ENCODE assay signal across 1 cellular context in the genomic region with DNA sequence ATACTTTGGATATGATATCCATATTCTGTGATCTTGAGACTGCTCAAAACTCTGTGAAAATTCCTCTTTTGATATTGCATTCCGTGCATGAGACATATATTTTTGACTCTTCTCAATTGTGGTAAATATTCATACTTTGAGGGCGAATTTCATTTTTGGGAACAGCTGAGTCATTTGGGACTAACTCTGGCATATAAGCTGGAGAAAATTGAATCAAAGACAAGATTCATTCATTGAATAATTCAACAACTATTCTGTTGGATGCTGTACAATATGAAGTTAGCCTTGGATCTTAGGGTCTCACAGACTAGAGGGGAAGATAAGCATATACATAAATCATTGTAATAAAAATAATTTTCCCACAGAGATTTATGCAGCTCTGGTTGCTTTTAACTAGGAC.
TF ChIP-seq lines count a peak whose summit lies in the region.

No MANE protein-coding gene starts in this region.

TF ChIP-seq in K562, 482 proteins besides CTCF, POLR2A, EP300 and RAD21 (continued from another document):
- no peak for TF ChIP-seq SREBF1 (IDR thresholded peaks at IDR 0.05; ENCODE audit: borderline replicate concordance, low read depth, low read length)
